In genomic region chr14:34676516-34677211, GRCh38 we compare ENCODE assay signal across 24 cellular contexts. TPM values are rescaled to one million over a fixed set of nuclear protein-coding genes. Genes with fewer than 3 reads are reported as not detected.
DNase-seq lines count a peak whose midpoint lies in the region; ATAC-seq, FAIRE-seq and TF ChIP-seq lines count a peak whose summit lies in the region.
"Had no signal": no experiment of that assay in that cellular context is flagged by ENCODE, and none has a peak within 500 bp of the region (broad histone marks: within the 10 kb centered on the region; RNA-seq: fewer than 3 reads in every experiment).

No MANE protein-coding gene starts in this region.

- H3K9ac ChIP-seq in H9 (ENCODE audit: extremely low read depth, insufficient read length, low read length) (no peak overlapping the region), PC-3 (ENCODE audit: low read length) (peak overlapping the region; percentile 43), HepG2 (ENCODE audit: insufficient read depth, low read depth, low read length) (no peak overlapping the region)
- H3K9ac ChIP-seq: SK-N-SH had no signal

- no peak overlapping the region for H4K8ac ChIP-seq in H9 (replicated peaks; ENCODE audit: insufficient read length, low read depth, low read length)

- H3F3A ChIP-seq in PC-3 (ENCODE audit: low read length, unreplicated experiment) = no peaks in the 10 kb centered on the region

- H3K79me2 ChIP-seq in H9 (ENCODE audit: insufficient read depth, low read length) (no peaks in the 10 kb centered on the region), PC-3 (ENCODE audit: low read length) (no peaks in the 10 kb centered on the region), HepG2 (ENCODE audit: insufficient read depth, low read length) (no peaks in the 10 kb centered on the region)

- no peaks in the 10 kb centered on the region for H3K23me2 ChIP-seq in H9 (ENCODE audit: insufficient read length, low read depth, low read length, poor library complexity, severe bottlenecking)

- no peak for TF ChIP-seq POLR2A in A549 (IDR thresholded peaks at IDR 0.05; ENCODE audit: low read length)
- TF ChIP-seq POLR2A in HepG2 (IDR thresholded peaks at IDR 0.05; ENCODE audit: insufficient read depth in 1 of 2, low read depth in 2 of 2, low read length in 2 of 2) = no peak

- H3K14ac ChIP-seq in H9 (ENCODE audit: insufficient read depth, low read length) = no peak overlapping the region

- no peak overlapping the region for H2BK12ac ChIP-seq in H9 (ENCODE audit: insufficient read length, low read depth, low read length)

- no peak for DNase-seq in A549 (ENCODE audit: low read depth in 1 of 2, low spot score in 1 of 2)
- no peak for DNase-seq in H9
- peak; percentile 48 for DNase-seq in PC-3
- DNase-seq in HepG2 (ENCODE audit: low spot score) = no peak
- DNase-seq in GOT3 (lab: John Stamatoyannopoulos, UW) = no peak
- DNase-seq in stimulated activated CD4-positive, alpha-beta T cell treated with anti-CD3 and anti-CD28 coated beads, Interleukin-1b, Interleukin-23, amount 100 ng/mL, for 48 hours = no peak
- DNase-seq: activated CD4-positive, alpha-beta T cell treated with anti-CD3 and anti-CD28 coated beads, Interleukin-2, amount 50 U/mL, for 4 hours; activated naive CD4-positive, alpha-beta T cell treated with anti-CD3 and anti-CD28 coated beads, Interleukin-2, amount 50 U/mL, for 16 hours; activated T-cell treated with anti-CD3 and anti-CD28 coated beads, Interleukin-2, amount 50 U/mL, for 24 hours; HCEC 1CT; head of caudate nucleus; mesenchymal stem cell; NCI-H2081 treated with DMSO at 0.1 percent for 48 hours; retina; SK-N-SH; stimulated activated CD4-positive, alpha-beta T cell treated with anti-CD3 and anti-CD28 coated beads, Interleukin-15, amount 100 ng/mL, for 24 hours; stimulated activated naive CD8-positive, alpha-beta T cell treated with anti-CD3 and anti-CD28 coated beads, Interleukin-15, Interleukin-2, amounts not matched to agents 100 U/mL and 50 U/mL, for 24 hours had no signal

- no peak overlapping the region for H3K18ac ChIP-seq in H9 (ENCODE audit: insufficient read length, low read depth, low read length)

- H3K9me2 ChIP-seq in PC-3 (replicated peaks; ENCODE audit: low read length) = no peaks in the 10 kb centered on the region
- H3K9me2 ChIP-seq: SK-N-SH had no signal

- no TSS peak for BruUV-seq in PC-3 (replicated peaks; lab: Mats Ljungman, UMichigan)
- no TSS peak for BruUV-seq in HepG2 (replicated peaks; lab: Mats Ljungman, UMichigan)

- H3K79me1 ChIP-seq in H9 (ENCODE audit: insufficient read depth, low read depth, low read length, poor library complexity, severe bottlenecking) = no peaks in the 10 kb centered on the region

- no peak overlapping the region for H3K4ac ChIP-seq in H9 (ENCODE audit: low read depth, low read length)

- H2BK5ac ChIP-seq in H9 (ENCODE audit: insufficient read length, low read length) = no peak overlapping the region

- peaks cover 24% of the 10 kb centered on the region for H3K4me1 ChIP-seq in A549
- H3K4me1 ChIP-seq in H9 (ENCODE audit: insufficient read depth, low read length) = peaks cover 3% of the 10 kb centered on the region; the same call in 1 of the 2 replicates
- peaks cover 21% of the 10 kb centered on the region for H3K4me1 ChIP-seq in PC-3 (ENCODE audit: insufficient read depth, low read length)
- peaks cover 28% of the 10 kb centered on the region for H3K4me1 ChIP-seq in HepG2 (ENCODE audit: insufficient read depth, low read length)

- no peak overlapping the region for H2BK120ac ChIP-seq in H9 (ENCODE audit: low read depth, low read length, poor library complexity, severe bottlenecking)

- H2BK20ac ChIP-seq in H9 (ENCODE audit: low read depth, low read length, poor library complexity, severe bottlenecking) = no peak overlapping the region

- H3K36me3 ChIP-seq in PC-3 (ENCODE audit: low read depth, low read length) (no peaks in the 10 kb centered on the region), HepG2 (replicated peaks in 1 of 2; ENCODE audit: control insufficient read depth in 1 of 2, insufficient read depth in 2 of 2, low read length in 2 of 2) (no peaks in the 10 kb centered on the region)
- H3K36me3 ChIP-seq: esophagus muscularis mucosa had no signal

- H4K20me1 ChIP-seq in H9 (ENCODE audit: control insufficient read depth, insufficient read depth, insufficient read length) (no peaks in the 10 kb centered on the region), PC-3 (ENCODE audit: low read length) (no peaks in the 10 kb centered on the region), HepG2 (ENCODE audit: insufficient read depth, low read length) (no peaks in the 10 kb centered on the region)

- CTCF ChIA-PET in A549 (lab: Yijun Ruan, JAX) (interaction anchor here (0.6 to 0.9 kb wide), 2 partner anchors 32 to 1353 kb away, joined by 3 to 4 read pairs; no protein-coding TSS in a partner anchor), PC-3 (lab: Charles Lee) (interaction anchor here (0.7 kb wide), 1 partner anchor 47 kb away, joined by 3 read pairs; no protein-coding TSS in a partner anchor), HepG2 (lab: Yijun Ruan, JAX; ENCODE audit: low intra/inter-chr PET ratio, low total read pairs) (no interaction called here)

- POLR2A ChIA-PET in A549 (lab: Yijun Ruan, JAX) (no interaction called here), PC-3 (lab: Charles Lee; ENCODE audit: unreplicated experiment) (interaction anchor here (0.6 kb wide), 1 partner anchor 905 kb away, joined by 3 read pairs; no protein-coding TSS in a partner anchor), HepG2 (lab: Yijun Ruan, JAX) (interaction anchor here (1.4 to 2.9 kb wide), 2 partner anchors 17 to 37 kb away, joined by 5 to 11 read pairs; partner anchors contain the start of gene CFL2)

- H3K27me3 ChIP-seq in H9 (ENCODE audit: insufficient read depth, low read length) = no peaks in the 10 kb centered on the region
- no peaks in the 10 kb centered on the region for H3K27me3 ChIP-seq in PC-3 (ENCODE audit: low read length)
- peaks cover 0 to 2% of the 10 kb centered on the region in 2 experiments; a peak in 2 of 5 replicates for H3K27me3 ChIP-seq in HepG2 (ENCODE audit: control insufficient read depth in 1 of 2, insufficient read depth in 2 of 2, low read length in 2 of 2)
- H3K27me3 ChIP-seq: esophagus muscularis mucosa had no signal

- peaks cover under 1% of the 10 kb centered on the region; the same call in 1 of the 2 replicates for H3K27me3 Mint-ChIP-seq in H9 (ENCODE audit: low read depth)
- H3K27me3 Mint-ChIP-seq: activated T-cell treated with anti-CD3 and anti-CD28 coated beads, Interleukin-2, amount 50 U/mL, for 24 hours; natural killer cell treated with Interleukin-12 subunit alpha and Interleukin-12 subunit beta and Interleukin-15 and Interleukin-18, amount 100 ng/mL, for 72 hours had no signal

- FAIRE-seq in A549 (lab: Jason Lieb, UNC) (no peak), HepG2 (lab: Jason Lieb, UNC) (no peak)
- FAIRE-seq: GM12892, HTR-8/SVneo had no signal

- in situ Hi-C loops in HepG2 (cut with HindIII; ENCODE audit: extremely low pct_ligation_motif_present, low pct_unique_long_range_greater_than_20kb) = no loop called here

- no peak overlapping the region for H4K91ac ChIP-seq in H9 (ENCODE audit: insufficient read length, low read depth, low read length)

- WGBS in A549 (ENCODE audit: missing lambda C conversion rate) = 74% methylated on average over 7 of the region's 7 CpGs
- WGBS in H9 (ENCODE audit: extremely low coverage, insufficient read length, low lambda C conversion rate) = no CpG with 5 or more reads among the region's 7 CpGs
- 47% methylated on average over 7 of the region's 7 CpGs for WGBS in HepG2 (ENCODE audit: low lambda C conversion rate)

- H2AK5ac ChIP-seq in H9 (ENCODE audit: insufficient read length, low read length) = no peak overlapping the region

- H3K23ac ChIP-seq in H9 (ENCODE audit: insufficient read length, low read depth, low read length) = no peak overlapping the region

- TF ChIP-seq EP300 in A549 (IDR thresholded peaks at IDR 0.05) (no peak), HepG2 (IDR thresholded peaks at IDR 0.05; ENCODE audit: low read depth in 2 of 2, low read length in 2 of 2) (no peak), HepG2 (CRISPR knock-in tag; IDR thresholded peaks at IDR 0.05; ENCODE audit: borderline replicate concordance) (no peak)

- TF ChIP-seq CTCF in A549 (IDR thresholded peaks at IDR 0.05) = no peak
- TF ChIP-seq CTCF in H9 (conservative IDR thresholded peaks at IDR 0.05) = no peak
- TF ChIP-seq CTCF in PC-3 (conservative IDR thresholded peaks at IDR 0.05; ENCODE audit: low read depth, low read length) = no peak
- TF ChIP-seq CTCF in HepG2 (CRISPR knock-in tag; IDR thresholded peaks at IDR 0.05) = no peak

- H3K27ac ChIP-seq in A549 = peak overlapping the region; percentile 49 to 63
- no peak overlapping the region for H3K27ac ChIP-seq in H9 (ENCODE audit: insufficient read length, low read depth, low read length)
- H3K27ac ChIP-seq in PC-3 (ENCODE audit: low read length) = peak overlapping the region; percentile 59
- H3K27ac ChIP-seq in HepG2 (ENCODE audit: extremely low read length, insufficient read depth, low read length) = no peak overlapping the region
- H3K27ac ChIP-seq: esophagus muscularis mucosa had no signal

- no peak overlapping the region for H3K4me3 Mint-ChIP-seq in H9
- H3K4me3 Mint-ChIP-seq: activated T-cell treated with anti-CD3 and anti-CD28 coated beads, Interleukin-2, amount 50 U/mL, for 24 hours; brain; natural killer cell treated with Interleukin-12 subunit alpha and Interleukin-12 subunit beta and Interleukin-15 and Interleukin-18, amount 100 ng/mL, for 72 hours had no signal

- H3K27ac Mint-ChIP-seq in H9 = no peak overlapping the region; a peak in 1 of 7 replicates
- H3K27ac Mint-ChIP-seq: activated T-cell treated with anti-CD3 and anti-CD28 coated beads, Interleukin-2, amount 50 U/mL, for 24 hours; natural killer cell treated with Interleukin-12 subunit alpha and Interleukin-12 subunit beta and Interleukin-15 and Interleukin-18, amount 100 ng/mL, for 72 hours had no signal

- no peak overlapping the region for H3K56ac ChIP-seq in H9 (ENCODE audit: insufficient read length, low read depth, low read length)

- H3K4me3 ChIP-seq in A549 = no peak overlapping the region
- no peak overlapping the region for H3K4me3 ChIP-seq in PC-3 (ENCODE audit: low read length)
- H3K4me3 ChIP-seq in HepG2 (replicated peaks in 1 of 3; ENCODE audit: insufficient read depth in 1 of 3, low read depth in 2 of 3, low read length in 3 of 3) = no peak overlapping the region
- H3K4me3 ChIP-seq: esophagus muscularis mucosa had no signal

- H3K4me1 Mint-ChIP-seq in H9 = peaks cover 14 to 16% of the 10 kb centered on the region in 2 experiments

- no peak overlapping the region; the same call in 1 of the 2 replicates for H2BK15ac ChIP-seq in H9 (ENCODE audit: low read depth, low read length)

- H3K36me3 Mint-ChIP-seq in H9 (ENCODE audit: insufficient read depth in 1 of 3, low read depth in 3 of 3) = peaks cover 0 to 4% (median 0%) of the 10 kb centered on the region in 3 experiments; a peak in 1 of 7 replicates
- H3K36me3 Mint-ChIP-seq: brain; natural killer cell treated with Interleukin-12 subunit alpha and Interleukin-12 subunit beta and Interleukin-15 and Interleukin-18, amount 100 ng/mL, for 72 hours had no signal

- no peaks in the 10 kb centered on the region; a peak in 1 of 5 replicates for H3K9me3 Mint-ChIP-seq in H9
- H3K9me3 Mint-ChIP-seq: activated T-cell treated with anti-CD3 and anti-CD28 coated beads, Interleukin-2, amount 50 U/mL, for 24 hours; natural killer cell treated with Interleukin-12 subunit alpha and Interleukin-12 subunit beta and Interleukin-15 and Interleukin-18, amount 100 ng/mL, for 72 hours had no signal

- no peak overlapping the region for H3T11ph ChIP-seq in H9 (ENCODE audit: low read length)

- no peaks in the 10 kb centered on the region for H3K9me3 ChIP-seq in A549
- H3K9me3 ChIP-seq in H9 (ENCODE audit: control insufficient read depth, low read depth, low read length) = no peaks in the 10 kb centered on the region
- no peaks in the 10 kb centered on the region for H3K9me3 ChIP-seq in PC-3 (ENCODE audit: low read length)
- no peaks in the 10 kb centered on the region for H3K9me3 ChIP-seq in HepG2 (ENCODE audit: low read length)
- H3K9me3 ChIP-seq: esophagus muscularis mucosa, SK-N-SH had no signal

- H3K4me2 ChIP-seq in A549 (peak overlapping the region; percentile 27), H9 (ENCODE audit: insufficient read depth, insufficient read length, low read length) (no peak overlapping the region), PC-3 (ENCODE audit: low read length) (peak overlapping the region; percentile 32; the same call in 1 of the 2 replicates), HepG2 (ENCODE audit: low read depth, low read length) (no peak overlapping the region)
- H3K4me2 ChIP-seq: SK-N-SH had no signal

- TF ChIP-seq RAD21 in A549 (conservative IDR thresholded peaks at IDR 0.05 in 1 of 2, IDR thresholded peaks at IDR 0.05 in 1 of 2) = no peak
- no peak for TF ChIP-seq RAD21 in HepG2 (CRISPR knock-in tag; IDR thresholded peaks at IDR 0.05)

- H4K5ac ChIP-seq in H9 (ENCODE audit: insufficient read length, low read depth, low read length) = no peak overlapping the region

- ATAC-seq in A549 = no peak
- ATAC-seq in PC-3 = peak; percentile 21; the same call in 1 of the 2 replicates
- peak; percentile 42; the same call in 2 of the 3 replicates for ATAC-seq in HepG2
- ATAC-seq in GM18519 (IDR thresholded peaks at IDR 0.05; ENCODE audit: low FRiP score, unreplicated experiment) = no peak
- no peak for ATAC-seq in HG02623 (IDR thresholded peaks at IDR 0.05; ENCODE audit: unreplicated experiment)
- ATAC-seq: natural killer cell treated with Interleukin-12 subunit alpha and Interleukin-12 subunit beta and Interleukin-15 and Interleukin-18, amount 100 ng/mL, for 72 hours; stimulated activated naive CD8-positive, alpha-beta T cell treated with anti-CD3 and anti-CD28 coated beads, Interleukin-15, Interleukin-2, amounts not matched to agents 100 U/mL and 50 U/mL, for 24 hours had no signal

- intact Hi-C loops in PC-3 (cut with micrococcal nuclease) = loop anchor here (5.0 kb wide), 2 partner anchors 196 to 306 kb away; partner anchors contain the start of gene SRP54
- intact Hi-C loops in HepG2 (cut with micrococcal nuclease; ENCODE audit: unreplicated experiment) = loop anchor here (10.0 kb wide), 2 partner anchors 238 to 448 kb away; partner anchors contain the start of genes PPP2R3C and PRORP

- H2AFZ ChIP-seq in H9 (ENCODE audit: low read length) (peak overlapping the region; percentile 48), PC-3 (ENCODE audit: low read length) (peak overlapping the region; percentile 51; the same call in 1 of the 2 replicates), HepG2 (ENCODE audit: low read length) (no peak overlapping the region)

RNA-seq across cellular contexts. Expression of gene CFL2, which starts 37.7 kb away (rescaled TPM):
- polyA plus RNA-seq in A549 (2011; rRNA removed) = 144 and 167 TPM in 2 replicates
- 29.1 and 30.7 TPM in 2 replicates for polyA plus RNA-seq in A549 (2012; cell fraction: cytosol; rRNA removed)
- 7.2 and 13.0 TPM in 2 replicates for polyA plus RNA-seq in A549 (2012; cell fraction: nucleus; rRNA removed)
- polyA plus RNA-seq in A549 (2017; fragmentation: RNase III; extraction: RNeasy Plus Mini Kit Qiagen cat#74134 plus additional on column Dnase treatment) = 105 to 116 TPM (median 105 TPM) in 3 replicates
- 33.0 and 37.8 TPM in 2 replicates for polyA minus RNA-seq in A549 (2011; rRNA and poly(A)+ RNA removed)
- 13.9 and 14.2 TPM in 2 replicates for total RNA-seq in H9 (2021)
- total RNA-seq in PC-3 (2014; rRNA removed) = 88.4 and 98.0 TPM in 2 replicates
- 158 and 301 TPM in 2 replicates for total RNA-seq in HepG2 (2016; rRNA removed; fragmentation: Illumina TruSeq; extraction: Trizol)
- 28.5 and 36.5 TPM in 2 replicates for total RNA-seq in HepG2 (2016; cell fraction: cytosol; rRNA removed; fragmentation: Illumina TruSeq; extraction: Trizol; ENCODE audit: low read depth)
- 158 and 295 TPM in 2 replicates for total RNA-seq in HepG2 (2016; cell fraction: insoluble cytoplasmic fraction; rRNA removed; fragmentation: Illumina TruSeq; extraction: Trizol)
- total RNA-seq in HepG2 (2016; cell fraction: membrane; rRNA removed; fragmentation: Illumina TruSeq; extraction: Trizol) = 108 and 127 TPM in 2 replicates
- total RNA-seq in HepG2 (2016; cell fraction: nucleus; rRNA removed; fragmentation: Illumina TruSeq; extraction: Trizol) = 85.5 and 89.1 TPM in 2 replicates
- 68.8 and 114 TPM in 2 replicates for polyA plus RNA-seq in HepG2 (2011; rRNA removed)
- polyA plus RNA-seq in HepG2 (2011; cell fraction: cytosol; rRNA removed) = 44.2 and 78.0 TPM in 2 replicates
- 22.8 and 33.8 TPM in 2 replicates for polyA plus RNA-seq in HepG2 (2011; cell fraction: nucleus; rRNA removed)
- 145 and 207 TPM in 2 replicates for polyA plus RNA-seq in HepG2 (2012)
- polyA plus RNA-seq in HepG2 (2016; cell fraction: cytosol; fragmentation: Illumina TruSeq; extraction: Trizol; ENCODE audit: low read depth) = 96.7 and 98.0 TPM in 2 replicates
- polyA plus RNA-seq in HepG2 (2016; cell fraction: insoluble cytoplasmic fraction; fragmentation: Illumina TruSeq; extraction: Trizol; ENCODE audit: low read depth) = 414 and 424 TPM in 2 replicates
- 172 and 187 TPM in 2 replicates for polyA plus RNA-seq in HepG2 (2016; cell fraction: membrane; fragmentation: Illumina TruSeq; extraction: Trizol; ENCODE audit: low read depth)
- polyA plus RNA-seq in HepG2 (2016; cell fraction: nucleus; fragmentation: Illumina TruSeq; extraction: Trizol; ENCODE audit: insufficient read depth, low read depth) = 152 and 161 TPM in 2 replicates
- 34.1 and 43.7 TPM in 2 replicates for polyA minus RNA-seq in HepG2 (2011; rRNA and poly(A)+ RNA removed; ENCODE audit: low replicate concordance)
- 94.3 and 108 TPM in 2 replicates for polyA minus RNA-seq in HepG2 (2011; cell fraction: cytosol; rRNA and poly(A)+ RNA removed)
- polyA minus RNA-seq in HepG2 (2011; cell fraction: nucleus; rRNA and poly(A)+ RNA removed) = 50.5 and 53.0 TPM in 2 replicates

RNA-seq across cellular contexts. Expression of gene SNX6, which starts 46.7 kb away (rescaled TPM):
- 99.4 and 149 TPM in 2 replicates for polyA plus RNA-seq in A549 (2011; rRNA removed)
- polyA plus RNA-seq in A549 (2012; cell fraction: cytosol; rRNA removed) = 35.3 and 41.6 TPM in 2 replicates
- polyA plus RNA-seq in A549 (2012; cell fraction: nucleus; rRNA removed) = 30.4 and 68.7 TPM in 2 replicates
- 174 to 187 TPM (median 174 TPM) in 3 replicates for polyA plus RNA-seq in A549 (2017; fragmentation: RNase III; extraction: RNeasy Plus Mini Kit Qiagen cat#74134 plus additional on column Dnase treatment)
- 19.7 and 24.8 TPM in 2 replicates for polyA minus RNA-seq in A549 (2011; rRNA and poly(A)+ RNA removed)
- 67.5 and 69.3 TPM in 2 replicates for total RNA-seq in H9 (2021)
- total RNA-seq in PC-3 (2014; rRNA removed) = 46.8 and 53.9 TPM in 2 replicates
- 169 and 318 TPM in 2 replicates for total RNA-seq in HepG2 (2016; rRNA removed; fragmentation: Illumina TruSeq; extraction: Trizol)
- 67.9 and 79.2 TPM in 2 replicates for total RNA-seq in HepG2 (2016; cell fraction: cytosol; rRNA removed; fragmentation: Illumina TruSeq; extraction: Trizol; ENCODE audit: low read depth)
- 184 and 327 TPM in 2 replicates for total RNA-seq in HepG2 (2016; cell fraction: insoluble cytoplasmic fraction; rRNA removed; fragmentation: Illumina TruSeq; extraction: Trizol)
- 78.6 and 93.2 TPM in 2 replicates for total RNA-seq in HepG2 (2016; cell fraction: membrane; rRNA removed; fragmentation: Illumina TruSeq; extraction: Trizol)
- 97.5 and 107 TPM in 2 replicates for total RNA-seq in HepG2 (2016; cell fraction: nucleus; rRNA removed; fragmentation: Illumina TruSeq; extraction: Trizol)
- 62.9 and 92.3 TPM in 2 replicates for polyA plus RNA-seq in HepG2 (2011; rRNA removed)
- polyA plus RNA-seq in HepG2 (2011; cell fraction: cytosol; rRNA removed) = 74.8 and 134 TPM in 2 replicates
- polyA plus RNA-seq in HepG2 (2011; cell fraction: nucleus; rRNA removed) = 34.5 and 35.1 TPM in 2 replicates
- 116 and 119 TPM in 2 replicates for polyA plus RNA-seq in HepG2 (2012)
- polyA plus RNA-seq in HepG2 (2016; cell fraction: cytosol; fragmentation: Illumina TruSeq; extraction: Trizol; ENCODE audit: low read depth) = 18.7 and 19.1 TPM in 2 replicates
- 235 and 273 TPM in 2 replicates for polyA plus RNA-seq in HepG2 (2016; cell fraction: insoluble cytoplasmic fraction; fragmentation: Illumina TruSeq; extraction: Trizol; ENCODE audit: low read depth)
- 37.8 and 44.2 TPM in 2 replicates for polyA plus RNA-seq in HepG2 (2016; cell fraction: membrane; fragmentation: Illumina TruSeq; extraction: Trizol; ENCODE audit: low read depth)
- polyA plus RNA-seq in HepG2 (2016; cell fraction: nucleus; fragmentation: Illumina TruSeq; extraction: Trizol; ENCODE audit: insufficient read depth, low read depth) = 96.4 and 106 TPM in 2 replicates
- polyA minus RNA-seq in HepG2 (2011; rRNA and poly(A)+ RNA removed; ENCODE audit: low replicate concordance) = 13.3 and 24.5 TPM in 2 replicates
- 61.6 and 73.7 TPM in 2 replicates for polyA minus RNA-seq in HepG2 (2011; cell fraction: cytosol; rRNA and poly(A)+ RNA removed)
- 120 TPM in 2 replicates for polyA minus RNA-seq in HepG2 (2011; cell fraction: nucleus; rRNA and poly(A)+ RNA removed)

Comparison
In these comparisons a context has a peak if more than half of its experiments do, and no peak if none do; other contexts are left out.
1. ATAC-seq: peak in PC-3 (single experiment) and HepG2 (single experiment); none in A549 (0 of 2), GM18519 (single experiment) and HG02623 (single experiment).
2. H3K27ac ChIP-seq: peak in A549 (2 of 2) and PC-3 (single experiment); none in H9 (single experiment) and HepG2 (single experiment).
3. H3K4me2 ChIP-seq: peak in A549 (single experiment) and PC-3 (single experiment); none in H9 (single experiment) and HepG2 (single experiment).